18 cellular contexts compared by ENCODE assay signal in genomic region chr5:149206524-149207141, GRCh38.
DNase-seq lines count a peak whose midpoint lies in the region; ATAC-seq and TF ChIP-seq lines count a peak whose summit lies in the region.
"Had no signal": no experiment of that assay in that cellular context is flagged by ENCODE, and none has a peak within 500 bp of the region (broad histone marks: within the 10 kb centered on the region; RNA-seq: fewer than 3 reads in every experiment).

No MANE protein-coding gene starts in this region.

- WGBS in liver: 82% methylated on average over 10 of the region's 10 CpGs

- peaks cover 0 to 20% (median 8%) of the 10 kb centered on the region in 4 donors for H3K4me1 ChIP-seq in liver (ENCODE audit: control insufficient read depth in 4 of 4, insufficient read depth in 4 of 4, low read length in 3 of 4)
- H3K4me1 ChIP-seq: A549, ascending aorta, colonic mucosa had no signal

- intact Hi-C loops in Right ventricle myocardium superior (cut with DNase I): no loop called here
- intact Hi-C loops in cardiac septum (cut with DNase I): no loop called here
- intact Hi-C loops in sciatic nerve (cut with DNase I): no loop called here

- POLR2A ChIA-PET in activated CD4-positive, alpha-beta memory T cell treated with anti-CD3 and anti-CD28 coated beads, Interleukin-2, amount 10 ng/mL, durations not matched to agents 7 days and 5 days (lab: Charles Lee): no interaction called here

- peak; percentile 23 for ATAC-seq in Right ventricle myocardium superior (ENCODE audit: poor library complexity)
- ATAC-seq in esophagus mucosa: peak; percentile 62
- ATAC-seq in sciatic nerve: no peak
- ATAC-seq: A549 had no signal

- no peak for TF ChIP-seq RAD21 in liver (IDR thresholded peaks at IDR 0.05)

- DNase-seq in Right ventricle myocardium superior (peak; percentile 55), cardiac septum (ENCODE audit: low spot score) (no peak), sciatic nerve (ENCODE audit: low spot score) (no peak), DMS 273 (lab: John Stamatoyannopoulos, UW; ENCODE audit: unreplicated experiment) (no peak)
- DNase-seq in activated CD4-positive, alpha-beta memory T cell treated with anti-CD3 and anti-CD28 coated beads, Interleukin-2, amount 10 ng/mL, durations not matched to agents 7 days and 5 days: no peak
- no peak for DNase-seq in stimulated activated CD4-positive, alpha-beta T cell treated with anti-CD3 and anti-CD28 coated beads, Interleukin-4, amount 100 ng/mL, for 1 hour
- DNase-seq: activated CD4-positive, alpha-beta T cell treated with anti-CD3 and anti-CD28 coated beads for 48 hours; activated CD8-positive, alpha-beta memory T cell treated with anti-CD3 and anti-CD28 coated beads, Interleukin-2, amount 50 U/mL, for 4 hours; activated gamma-delta T cell; DMS153; naive B cell; NCI-H146 had no signal

- no peaks in the 10 kb centered on the region for H3K27me3 Mint-ChIP-seq in activated CD4-positive, alpha-beta memory T cell treated with anti-CD3 and anti-CD28 coated beads, Interleukin-2, amount 10 ng/mL, durations not matched to agents 7 days and 5 days

- no peak overlapping the region for H3K4me3 ChIP-seq in liver (ENCODE audit: low read depth in 1 of 3, low read length in 3 of 3)
- H3K4me3 ChIP-seq: A549, ascending aorta, colonic mucosa had no signal

- no peaks in the 10 kb centered on the region for H3K36me3 Mint-ChIP-seq in activated CD4-positive, alpha-beta memory T cell treated with anti-CD3 and anti-CD28 coated beads, Interleukin-2, amount 10 ng/mL, durations not matched to agents 7 days and 5 days (ENCODE audit: low read depth)
- H3K36me3 Mint-ChIP-seq: CD14-positive monocyte, naive B cell had no signal

- no peaks in the 10 kb centered on the region for H3K4me1 Mint-ChIP-seq in activated CD4-positive, alpha-beta memory T cell treated with anti-CD3 and anti-CD28 coated beads, Interleukin-2, amount 10 ng/mL, durations not matched to agents 7 days and 5 days
- H3K4me1 Mint-ChIP-seq: CD14-positive monocyte, naive B cell had no signal

- H3K27ac ChIP-seq in liver (ENCODE audit: low read depth in 1 of 2, low read length in 2 of 2): peak overlapping the region; percentile 28 to 52
- H3K27ac ChIP-seq: A549, ascending aorta, colonic mucosa had no signal

- no peak overlapping the region for H3K27ac Mint-ChIP-seq in activated CD4-positive, alpha-beta memory T cell treated with anti-CD3 and anti-CD28 coated beads, Interleukin-2, amount 10 ng/mL, durations not matched to agents 7 days and 5 days
- H3K27ac Mint-ChIP-seq: CD14-positive monocyte had no signal

- CTCF ChIA-PET in activated CD4-positive, alpha-beta memory T cell treated with anti-CD3 and anti-CD28 coated beads, Interleukin-2, amount 10 ng/mL, durations not matched to agents 7 days and 5 days (lab: Charles Lee): no interaction called here

- H3K36me3 ChIP-seq in liver (ENCODE audit: control insufficient read depth in 4 of 4, insufficient read depth in 3 of 4, low read depth in 1 of 4, low read length in 3 of 4): peaks cover 8 to 82% (median 57%) of the 10 kb centered on the region in 4 donors
- H3K36me3 ChIP-seq: colonic mucosa had no signal

- H3K27me3 ChIP-seq in liver (ENCODE audit: control insufficient read depth in 4 of 4, insufficient read depth in 4 of 4, low read length in 3 of 4): no peaks in the 10 kb centered on the region
- H3K27me3 ChIP-seq: ascending aorta, colonic mucosa had no signal

- no peaks in the 10 kb centered on the region for H3K9me3 ChIP-seq in liver (ENCODE audit: control insufficient read depth in 4 of 4, low read length in 3 of 4)
- H3K9me3 ChIP-seq: A549, ascending aorta, colonic mucosa had no signal

- H3K9me3 Mint-ChIP-seq in activated CD4-positive, alpha-beta memory T cell treated with anti-CD3 and anti-CD28 coated beads, Interleukin-2, amount 10 ng/mL, durations not matched to agents 7 days and 5 days: no peaks in the 10 kb centered on the region
- H3K9me3 Mint-ChIP-seq: CD14-positive monocyte had no signal

- H3K9ac ChIP-seq in liver (ENCODE audit: low read depth in 1 of 2, low read length in 2 of 2): no peak overlapping the region

- no peak overlapping the region for H3K4me3 Mint-ChIP-seq in activated CD4-positive, alpha-beta memory T cell treated with anti-CD3 and anti-CD28 coated beads, Interleukin-2, amount 10 ng/mL, durations not matched to agents 7 days and 5 days
- H3K4me3 Mint-ChIP-seq: CD14-positive monocyte, naive B cell had no signal

- TF ChIP-seq CTCF in liver (IDR thresholded peaks at IDR 0.05; ENCODE audit: low read depth, low read length, missing input control): no peak

TF ChIP-seq in liver, 16 proteins besides CTCF, POLR2A, EP300 and RAD21:
- TF ChIP-seq EGR1 (IDR thresholded peaks at IDR 0.05; ENCODE audit: low read depth in 2 of 2) (no peak), NR2F2 (IDR thresholded peaks at IDR 0.05) (peak; percentile 82)
TF ChIP-seq in liver: peak in this region for 1.
